ENCODE assay signal across 10 cellular contexts in genomic region chr11:35282226-35282882, GRCh38.
A peak's percentile ranks its signal among the peaks of the same experiment; 100 is the strongest.
DNase-seq lines count a peak whose midpoint lies in the region; ATAC-seq and TF ChIP-seq lines count a peak whose summit lies in the region.
"Had no signal": no experiment of that assay in that cellular context is flagged by ENCODE, and none has a peak within 500 bp of the region (broad histone marks: within the 10 kb centered on the region; RNA-seq: fewer than 3 reads in every experiment).

No MANE protein-coding gene starts in this region.

- no peak for TF ChIP-seq CTCF in body of pancreas (IDR thresholded peaks at IDR 0.05)
- no peak for TF ChIP-seq CTCF in mesothelial cell of epicardium (IDR thresholded peaks at IDR 0.05; ENCODE audit: unreplicated experiment)
- no peak for TF ChIP-seq CTCF in uterus (IDR thresholded peaks at IDR 0.05)

- H3K4me3 ChIP-seq in body of pancreas (no peak overlapping the region), uterus (no peak overlapping the region)
- H3K4me3 ChIP-seq: gastrocnemius medialis had no signal

- H3K27ac Mint-ChIP-seq in activated naive CD4-positive, alpha-beta T cell treated with anti-CD3 and anti-CD28 coated beads, Interleukin-2, amount 50 U/mL, for 72 hours = no peak overlapping the region
- H3K27ac Mint-ChIP-seq in mesothelial cell of epicardium = peak overlapping the region; percentile 8
- H3K27ac Mint-ChIP-seq: activated naive CD4-positive, alpha-beta T cell treated with anti-CD3 and anti-CD28 coated beads, Interleukin-2, amount 10 ng/mL, durations not matched to agents 7 days and 5 days had no signal

- H3K9me3 ChIP-seq in body of pancreas (no peaks in the 10 kb centered on the region), uterus (no peaks in the 10 kb centered on the region)
- H3K9me3 ChIP-seq: gastrocnemius medialis had no signal

- TF ChIP-seq POLR2A in body of pancreas (IDR thresholded peaks at IDR 0.05) (no peak), uterus (IDR thresholded peaks at IDR 0.05) (no peak)

- H3K4me3 Mint-ChIP-seq in mesothelial cell of epicardium = no peak overlapping the region
- H3K4me3 Mint-ChIP-seq: activated naive CD4-positive, alpha-beta T cell treated with anti-CD3 and anti-CD28 coated beads, Interleukin-2, amount 10 ng/mL, durations not matched to agents 7 days and 5 days had no signal

- intact Hi-C loops in body of pancreas (cut with DNase I) = no loop called here
- intact Hi-C loops in uterus (cut with DNase I; ENCODE audit: low total_unique reads) = no loop called here

- H3K36me3 ChIP-seq in body of pancreas (replicated peaks in 1 of 2; ENCODE audit: insufficient read depth in 1 of 2, low read depth in 2 of 2) (peaks cover 0 to 2% of the 10 kb centered on the region in 2 donors), uterus (no peaks in the 10 kb centered on the region)
- H3K36me3 ChIP-seq: gastrocnemius medialis had no signal

- WGBS in body of pancreas, 2 donors = 59 to 76% methylated on average over 2 of the region's 2 CpGs

- H3K27ac ChIP-seq in body of pancreas (no peak overlapping the region), uterus (peak overlapping the region; percentile 82 to 86)

- H3K27me3 ChIP-seq in body of pancreas (no peaks in the 10 kb centered on the region), uterus (no peaks in the 10 kb centered on the region)
- H3K27me3 ChIP-seq: gastrocnemius medialis had no signal

- H3K4me1 Mint-ChIP-seq in mesothelial cell of epicardium = no peaks in the 10 kb centered on the region

- peaks cover 0 to 9% of the 10 kb centered on the region in 2 donors for H3K9me3 Mint-ChIP-seq in activated naive CD4-positive, alpha-beta T cell treated with anti-CD3 and anti-CD28 coated beads, Interleukin-2, amount 50 U/mL, for 72 hours
- H3K9me3 Mint-ChIP-seq in mesothelial cell of epicardium = no peaks in the 10 kb centered on the region
- H3K9me3 Mint-ChIP-seq: activated naive CD4-positive, alpha-beta T cell treated with anti-CD3 and anti-CD28 coated beads, Interleukin-2, amount 10 ng/mL, durations not matched to agents 7 days and 5 days had no signal

- peaks cover 16% of the 10 kb centered on the region for H3K4me1 ChIP-seq in body of pancreas
- peaks cover 8 to 9% of the 10 kb centered on the region in 2 donors for H3K4me1 ChIP-seq in uterus

- H3K27me3 Mint-ChIP-seq in mesothelial cell of epicardium (ENCODE audit: low read depth) = peaks cover 5% of the 10 kb centered on the region
- H3K27me3 Mint-ChIP-seq: activated naive CD4-positive, alpha-beta T cell treated with anti-CD3 and anti-CD28 coated beads, Interleukin-2, amount 10 ng/mL, durations not matched to agents 7 days and 5 days had no signal

- ATAC-seq in activated naive CD4-positive, alpha-beta T cell treated with anti-CD3 and anti-CD28 coated beads, Interleukin-2, amount 50 U/mL, for 72 hours = peak; percentile 68 to 96
- ATAC-seq in body of pancreas = peak; percentile 38
- ATAC-seq in GM19035 (IDR thresholded peaks at IDR 0.05; ENCODE audit: unreplicated experiment) = no peak
- ATAC-seq: gastrocnemius medialis had no signal

- peaks cover 0 to 5% of the 10 kb centered on the region in 2 donors for H3K36me3 Mint-ChIP-seq in activated naive CD4-positive, alpha-beta T cell treated with anti-CD3 and anti-CD28 coated beads, Interleukin-2, amount 50 U/mL, for 72 hours
- no peaks in the 10 kb centered on the region for H3K36me3 Mint-ChIP-seq in mesothelial cell of epicardium
- H3K36me3 Mint-ChIP-seq: activated naive CD4-positive, alpha-beta T cell treated with anti-CD3 and anti-CD28 coated beads, Interleukin-2, amount 10 ng/mL, durations not matched to agents 7 days and 5 days had no signal

- DNase-seq in activated naive CD4-positive, alpha-beta T cell treated with anti-CD3 and anti-CD28 coated beads, Interleukin-2, amount 50 U/mL, for 72 hours (ENCODE audit: low spot score in 2 of 2) = no peak
- no peak for DNase-seq in activated naive CD4-positive, alpha-beta T cell treated with Interleukin-2 at 50 U/mL for 16 hours
- DNase-seq in body of pancreas = no peak
- no peak for DNase-seq in mesothelial cell of epicardium (ENCODE audit: low spot score in 2 of 2, unreplicated experiment in 2 of 2)
- DNase-seq in uterus = peak in 1 of 2 donors; percentile 31
- no peak for DNase-seq in UCSD-AML1 (lab: John Stamatoyannopoulos, UW; ENCODE audit: unreplicated experiment)
- DNase-seq in effector CD4-positive, alpha-beta T cell = no peak
- DNase-seq: activated naive CD4-positive, alpha-beta T cell treated with anti-CD3 and anti-CD28 coated beads, Interleukin-2, amount 10 ng/mL, durations not matched to agents 7 days and 5 days; gastrocnemius medialis had no signal

Comparison
In these comparisons a context has a peak if more than half of its experiments do, and no peak if none do; other contexts are left out.
1. H3K27ac ChIP-seq: peak in uterus (2 of 2); none in body of pancreas (0 of 4).